Comparison of ENCODE assay signal across 7 cellular contexts in the genomic region with DNA sequence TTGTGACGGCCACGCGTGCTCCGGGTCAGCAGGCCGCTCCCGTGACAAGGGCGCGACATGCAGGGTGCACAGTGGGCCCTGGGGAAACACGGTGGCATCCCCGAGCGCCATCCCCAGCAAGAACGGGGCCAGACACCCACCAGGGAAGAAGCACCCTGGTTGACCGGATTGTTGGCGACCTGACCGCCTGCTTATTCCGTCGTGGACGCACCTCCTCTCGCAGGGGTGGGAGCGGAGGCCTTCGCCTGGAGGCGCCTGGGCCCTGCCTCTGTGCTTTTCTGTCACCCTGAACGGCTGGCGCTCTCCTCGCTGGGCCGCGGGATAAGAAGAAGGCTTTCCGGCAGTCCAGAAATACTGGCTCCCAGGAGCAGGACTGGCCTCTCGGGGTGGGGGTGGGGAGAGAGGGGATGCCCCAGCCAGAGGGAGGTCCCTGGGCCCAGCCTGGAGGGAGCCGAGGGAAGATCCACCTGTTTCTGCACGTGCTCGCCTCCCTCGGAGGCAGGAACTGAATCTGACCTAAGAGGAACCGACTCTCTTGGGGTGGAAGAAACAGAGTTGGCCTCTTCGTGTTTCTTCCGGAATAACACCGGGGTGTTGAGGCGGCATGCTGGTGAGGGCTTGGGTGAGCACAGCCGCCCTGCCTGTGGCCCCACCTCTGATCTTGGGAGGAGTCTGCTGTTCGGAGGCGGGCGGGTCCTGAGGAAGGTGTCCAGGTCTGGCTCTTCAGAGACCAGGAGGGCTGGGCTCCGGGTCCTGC.
A peak's percentile ranks its signal among the peaks of the same experiment; 100 is the strongest.
DNase-seq lines count a peak whose midpoint lies in the region; ATAC-seq and TF ChIP-seq lines count a peak whose summit lies in the region.
"Not testable (repeated sequence)": the region's sequence is repeated elsewhere in the genome, so short reads cannot be mapped to it uniquely, and the experiment has no call there.

No MANE protein-coding gene starts in this region.

- H3K27ac Mint-ChIP-seq in activated T-cell treated with anti-CD3 and anti-CD28 coated beads, Interleukin-2, amount 50 U/mL, for 72 hours, result not testable (repeated sequence)

- H3K9me3 ChIP-seq in heart right ventricle, sigmoid colon: not testable (repeated sequence)

- not testable (repeated sequence) for H3K36me3 Mint-ChIP-seq in activated T-cell treated with anti-CD3 and anti-CD28 coated beads, Interleukin-2, amount 50 U/mL, for 72 hours (ENCODE audit: insufficient read depth in 2 of 2)

- not testable (repeated sequence) for H3K36me3 ChIP-seq in heart right ventricle, sigmoid colon

- not testable (repeated sequence) for TF ChIP-seq POLR2A in sigmoid colon (IDR thresholded peaks at IDR 0.05)

- H3K27me3 ChIP-seq in heart right ventricle, sigmoid colon: not testable (repeated sequence)

- not testable (repeated sequence) for H3K4me3 Mint-ChIP-seq in activated T-cell treated with anti-CD3 and anti-CD28 coated beads, Interleukin-2, amount 50 U/mL, for 72 hours

- DNase-seq in RPMI8226 (peak; percentile 2), mesenteric fat pad (ENCODE audit: low spot score) (peak; percentile 39), sigmoid colon (peak; percentile 52)
- DNase-seq in activated T-cell treated with anti-CD3 and anti-CD28 coated beads, Interleukin-2, amount 50 U/mL, for 72 hours; heart right ventricle: not testable (repeated sequence)

- WGBS in heart right ventricle, 2 donors, result 61 to 78% methylated on average over 3 to 23 of the region's 43 CpGs
- WGBS in sigmoid colon, 2 donors, result 75 to 77% methylated on average over 23 to 24 of the region's 43 CpGs

- H3K9me3 Mint-ChIP-seq in activated T-cell treated with anti-CD3 and anti-CD28 coated beads, Interleukin-2, amount 50 U/mL, for 72 hours, result not testable (repeated sequence)

- intact Hi-C loops in heart right ventricle (cut with DNase I); sigmoid colon (cut with DNase I): not testable (repeated sequence)

- TF ChIP-seq EP300 in sigmoid colon (IDR thresholded peaks at IDR 0.05), result not testable (repeated sequence)

- H3K4me1 ChIP-seq in heart right ventricle, sigmoid colon: not testable (repeated sequence)

- H3K4me1 Mint-ChIP-seq in activated T-cell treated with anti-CD3 and anti-CD28 coated beads, Interleukin-2, amount 50 U/mL, for 72 hours (ENCODE audit: low read depth), result not testable (repeated sequence)

- ATAC-seq in GM19043 (IDR thresholded peaks at IDR 0.05; ENCODE audit: low read depth, unreplicated experiment) (peak; percentile 53), HG02763 (IDR thresholded peaks at IDR 0.05; ENCODE audit: unreplicated experiment) (peak; percentile 44), heart right ventricle (peak in 6 of 8 donors; percentile 14 to 66 (median 30))
- ATAC-seq in activated T-cell treated with anti-CD3 and anti-CD28 coated beads, Interleukin-2, amount 50 U/mL, for 72 hours (replicated peaks in 1 of 2), result peak; percentile 74 to 78

- H3K27me3 Mint-ChIP-seq in activated T-cell treated with anti-CD3 and anti-CD28 coated beads, Interleukin-2, amount 50 U/mL, for 72 hours (ENCODE audit: low read depth), result not testable (repeated sequence)

- H3K4me3 ChIP-seq in heart right ventricle, sigmoid colon: not testable (repeated sequence)

- not testable (repeated sequence) for TF ChIP-seq CTCF in heart right ventricle (IDR thresholded peaks at IDR 0.05); sigmoid colon (IDR thresholded peaks at IDR 0.05)

- H3K27ac ChIP-seq in heart right ventricle, sigmoid colon: not testable (repeated sequence)
